Comparison of ENCODE assay signal across 23 cellular contexts in the genomic region with DNA sequence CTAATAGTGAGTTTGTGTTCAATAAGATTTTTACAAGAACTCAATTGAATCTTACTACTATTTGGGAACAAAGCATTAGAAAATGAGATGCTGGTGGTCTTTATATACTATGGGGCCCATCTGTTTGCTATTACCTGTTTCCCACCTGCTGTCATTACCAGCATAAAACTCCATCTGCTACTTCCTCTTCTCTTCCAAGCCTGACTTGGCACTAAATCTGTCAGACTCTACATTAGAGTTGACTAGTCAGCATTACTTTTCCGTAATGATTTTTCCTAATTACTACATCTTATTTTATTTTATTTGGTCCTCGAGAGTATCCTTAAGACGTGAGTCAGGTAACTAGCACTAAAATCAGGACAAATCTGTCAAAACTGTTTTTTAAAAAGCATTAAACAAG.
DNase-seq lines count a peak whose midpoint lies in the region; ATAC-seq, FAIRE-seq and TF ChIP-seq lines count a peak whose summit lies in the region.
"Had no signal": no experiment of that assay in that cellular context is flagged by ENCODE, and none has a peak within 500 bp of the region (broad histone marks: within the 10 kb centered on the region; RNA-seq: fewer than 3 reads in every experiment).

No MANE protein-coding gene starts in this region.

- peaks cover 11% of the 10 kb centered on the region; the same call in 2 of the 3 replicates for H3K4me1 ChIP-seq in A549
- H3K4me1 ChIP-seq: Peyer's patch, transverse colon had no signal

- CTCF ChIA-PET in A549 (lab: Yijun Ruan, JAX): interaction anchor here (1.1 kb wide), 1 partner anchor 15 kb away, joined by 8 read pairs; no protein-coding TSS in a partner anchor

- peak; percentile 18 for FAIRE-seq in A549 (lab: Jason Lieb, UNC)
- no peak for FAIRE-seq in RCC 7860 (lab: Jason Lieb, UNC)

- POLR2A ChIA-PET in A549 (lab: Yijun Ruan, JAX): no interaction called here

- TF ChIP-seq RAD21 in A549 (conservative IDR thresholded peaks at IDR 0.05 in 1 of 2, IDR thresholded peaks at IDR 0.05 in 1 of 2): no peak

- H3K4me2 ChIP-seq in A549: no peak overlapping the region
- H3K4me2 ChIP-seq: BLaER1, GM23338 had no signal

- ATAC-seq in A549 (no peak), HG02981 (IDR thresholded peaks at IDR 0.05; ENCODE audit: unreplicated experiment) (no peak)
- ATAC-seq: activated CD8-positive, alpha-beta T cell treated with anti-CD3 and anti-CD28 coated beads for 36 hours; GM23338; stimulated activated memory B cell treated with anti-CD40 and anti-IgM and Interleukin-4, amounts not matched to agents 10 μg/mL and 1 μg/mL and 100 μg/mL, for 72 hours had no signal

- H3K27ac ChIP-seq in A549: no peak overlapping the region
- H3K27ac ChIP-seq: BLaER1, Peyer's patch, SJCRH30, transverse colon had no signal

- TF ChIP-seq EP300 in A549 (IDR thresholded peaks at IDR 0.05): no peak

- no peak overlapping the region for H3K4me3 ChIP-seq in A549
- H3K4me3 ChIP-seq: BLaER1, GM23338, Peyer's patch, SJCRH30, transverse colon had no signal

- 86% methylated on average over 3 of the region's 3 CpGs for WGBS in A549 (ENCODE audit: missing lambda C conversion rate)

- no peaks in the 10 kb centered on the region for H3K9me3 ChIP-seq in A549
- H3K9me3 ChIP-seq: BLaER1, Peyer's patch, SJCRH30, transverse colon had no signal

- DNase-seq in A549 (ENCODE audit: low read depth in 1 of 2, low spot score in 1 of 2) (no peak), DMS53 (lab: John Stamatoyannopoulos, UW) (peak; percentile 65), NCI-H2171 (lab: John Stamatoyannopoulos, UW) (peak; percentile 86), SHP77 (lab: John Stamatoyannopoulos, UW) (peak; percentile 23 to 32), DMS79 (lab: John Stamatoyannopoulos, UW) (no peak), RCC 7860 (ENCODE audit: low spot score) (no peak)
- DNase-seq: activated CD8-positive, alpha-beta memory T cell treated with anti-CD3 and anti-CD28 coated beads, Interleukin-2, amount 50 U/mL, for 48 hours; activated CD8-positive, alpha-beta T cell treated with anti-CD3 and anti-CD28 coated beads for 36 hours; activated naive CD4-positive, alpha-beta T cell treated with Interleukin-2 at 50 U/mL for 16 hours; cortex of kidney; effector memory CD4-positive, alpha-beta T cell; erythroblast; KBM-7; mammary epithelial cell; NCI-H1436; Peyer's patch; SJCRH30; SW 1271; transverse colon had no signal

- TF ChIP-seq POLR2A in A549 (IDR thresholded peaks at IDR 0.05; ENCODE audit: low read length): no peak

- TF ChIP-seq CTCF in A549 (IDR thresholded peaks at IDR 0.05): no peak

TF ChIP-seq in A549, 52 proteins besides CTCF, POLR2A, EP300 and RAD21:
- TF ChIP-seq, protein P1, sequence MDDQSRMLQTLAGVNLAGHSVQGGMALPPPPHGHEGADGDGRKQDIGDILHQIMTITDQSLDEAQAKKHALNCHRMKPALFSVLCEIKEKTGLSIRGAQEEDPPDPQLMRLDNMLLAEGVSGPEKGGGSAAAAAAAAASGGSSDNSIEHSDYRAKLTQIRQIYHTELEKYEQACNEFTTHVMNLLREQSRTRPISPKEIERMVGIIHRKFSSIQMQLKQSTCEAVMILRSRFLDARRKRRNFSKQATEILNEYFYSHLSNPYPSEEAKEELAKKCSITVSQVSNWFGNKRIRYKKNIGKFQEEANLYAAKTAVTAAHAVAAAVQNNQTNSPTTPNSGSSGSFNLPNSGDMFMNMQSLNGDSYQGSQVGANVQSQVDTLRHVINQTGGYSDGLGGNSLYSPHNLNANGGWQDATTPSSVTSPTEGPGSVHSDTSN (IDR thresholded peaks at IDR 0.05): no peak
- no peak for TF ChIP-seq CHD2 (IDR thresholded peaks at IDR 0.05; ENCODE audit: low read length, partially characterized antibody)
- peak; percentile 10 for TF ChIP-seq MAFK (IDR thresholded peaks at IDR 0.05; ENCODE audit: partially characterized antibody)

Comparison
In these comparisons a context has a peak if more than half of its experiments do, and no peak if none do; other contexts are left out.
1. DNase-seq: peak in DMS53 (single experiment), NCI-H2171 (single experiment) and SHP77 (2 of 2); none in A549 (0 of 2), DMS79 (single experiment) and RCC 7860 (single experiment).